In genomic region chr20:51512645-51513044, GRCh38 we compare ENCODE assay signal across 16 cellular contexts. TPM values are rescaled to one million over a fixed set of nuclear protein-coding genes. Genes with fewer than 3 reads are reported as not detected.
A peak's percentile ranks its signal among the peaks of the same experiment; 100 is the strongest.
DNase-seq lines count a peak whose midpoint lies in the region; ATAC-seq and TF ChIP-seq lines count a peak whose summit lies in the region.
"Had no signal": no experiment of that assay in that cellular context is flagged by ENCODE, and none has a peak within 500 bp of the region (broad histone marks: within the 10 kb centered on the region; RNA-seq: fewer than 3 reads in every experiment).

No MANE protein-coding gene starts in this region.

- peak overlapping the region; percentile 43 for H3K4me3 Mint-ChIP-seq in CD4-positive, alpha-beta T cell
- peak overlapping the region; percentile 42 to 64 for H3K4me3 Mint-ChIP-seq in activated T-cell treated with anti-CD3 and anti-CD28 coated beads, Interleukin-2, amount 50 U/mL, for 72 hours
- H3K4me3 Mint-ChIP-seq: nephron progenitor cell, type B pancreatic cell had no signal

- H3K27ac ChIP-seq in CD4-positive, alpha-beta T cell (ENCODE audit: low read depth, low read length), result peak overlapping the region; percentile 35
- peak overlapping the region; percentile 46 for H3K27ac ChIP-seq in mesodermal cell (ENCODE audit: low read depth, low read length, severe bottlenecking)
- H3K27ac ChIP-seq: lower lobe of right lung had no signal

- intact Hi-C loops in CD4-positive, alpha-beta T cell (cut with DNase I, micrococcal nuclease), result loop anchor here (1.0 to 5.0 kb wide), 3 partner anchors 11 to 45 kb away; no protein-coding TSS in a partner anchor
- intact Hi-C loops in posterior vena cava (cut with DNase I), result loop anchor here in 1 of 2 donors (1.0 kb wide), 1 partner anchor 17 kb away; no protein-coding TSS in a partner anchor

- no peaks in the 10 kb centered on the region for H3K9me3 Mint-ChIP-seq in CD4-positive, alpha-beta T cell
- H3K9me3 Mint-ChIP-seq in activated T-cell treated with anti-CD3 and anti-CD28 coated beads, Interleukin-2, amount 50 U/mL, for 72 hours, result no peaks in the 10 kb centered on the region
- H3K9me3 Mint-ChIP-seq: nephron progenitor cell had no signal

- no peak for DNase-seq in CD4-positive, alpha-beta T cell
- DNase-seq in activated T-cell treated with anti-CD3 and anti-CD28 coated beads, Interleukin-2, amount 50 U/mL, for 72 hours, result no peak
- no peak for DNase-seq in posterior vena cava (ENCODE audit: low spot score)
- DNase-seq in NCI-H526 treated with DMSO at 0.1 percent for 48 hours (lab: John Stamatoyannopoulos, UW), result no peak
- DNase-seq in NCI-H2107 (lab: John Stamatoyannopoulos, UW), result no peak
- DNase-seq in GM10248 (ENCODE audit: extremely low spot score), result no peak
- DNase-seq: amniotic stem cell; effector CD8-positive, alpha-beta T cell; HCEC 1CT; KBM-7; lower lobe of right lung; NCI-H1105 treated with DMSO at 0.1 percent for 48 hours; nephron progenitor cell had no signal

- no peaks in the 10 kb centered on the region for H3K9me3 ChIP-seq in CD4-positive, alpha-beta T cell (ENCODE audit: control insufficient read depth, low read length)
- H3K9me3 ChIP-seq in mesodermal cell (ENCODE audit: control insufficient read depth, low read length), result no peaks in the 10 kb centered on the region
- H3K9me3 ChIP-seq: lower lobe of right lung had no signal

- peak; percentile 85 for ATAC-seq in CD4-positive, alpha-beta T cell (ENCODE audit: poor library complexity)
- peak; percentile 68 for ATAC-seq in GM18511 (IDR thresholded peaks at IDR 0.05; ENCODE audit: unreplicated experiment)
- peak; percentile 88 to 94 for ATAC-seq in activated T-cell treated with anti-CD3 and anti-CD28 coated beads, Interleukin-2, amount 50 U/mL, for 72 hours (replicated peaks in 1 of 2)
- ATAC-seq: lower lobe of right lung had no signal

- H3K4me1 ChIP-seq in mesodermal cell (ENCODE audit: control insufficient read depth, insufficient read depth, low read length, poor library complexity, severe bottlenecking), result peaks cover 14% of the 10 kb centered on the region
- H3K4me1 ChIP-seq: lower lobe of right lung had no signal

- H3K27ac Mint-ChIP-seq in CD4-positive, alpha-beta T cell, result peak overlapping the region; percentile 84
- peak overlapping the region; percentile 43 for H3K27ac Mint-ChIP-seq in activated T-cell treated with anti-CD3 and anti-CD28 coated beads, Interleukin-2, amount 50 U/mL, for 72 hours
- H3K27ac Mint-ChIP-seq: nephron progenitor cell, type B pancreatic cell had no signal

- POLR2A ChIA-PET in CD4-positive, alpha-beta T cell (lab: Charles Lee), result interaction anchor here (0.7 to 7.2 kb wide), 9 partner anchors 12 to 108 kb away, joined by 3 to 87 read pairs (median 4); partner anchors contain the start of gene NFATC2
- POLR2A ChIA-PET in GM10248 (lab: Yijun Ruan, JAX), result no interaction called here

- no peaks in the 10 kb centered on the region for H3K27me3 ChIP-seq in CD4-positive, alpha-beta T cell (ENCODE audit: control insufficient read depth, insufficient read depth, low read length)

- WGBS in mesodermal cell (ENCODE audit: insufficient coverage in 2 of 2), 2 experiments, result 70 to 76% methylated on average over 2 of the region's 2 CpGs

- H3K4me1 Mint-ChIP-seq in CD4-positive, alpha-beta T cell (ENCODE audit: low read depth), result peaks cover 89% of the 10 kb centered on the region
- H3K4me1 Mint-ChIP-seq in activated T-cell treated with anti-CD3 and anti-CD28 coated beads, Interleukin-2, amount 50 U/mL, for 72 hours (ENCODE audit: low read depth), result peaks cover 75% of the 10 kb centered on the region

- CTCF ChIA-PET in CD4-positive, alpha-beta T cell (lab: Charles Lee), result interaction anchor here (1.3 kb wide), 1 partner anchor 15 kb away, joined by 3 read pairs; no protein-coding TSS in a partner anchor
- CTCF ChIA-PET in GM10248 (lab: Yijun Ruan, JAX), result interaction anchor here (0.9 to 2.2 kb wide), 2 partner anchors 12 to 42 kb away, joined by 4 to 10 read pairs; no protein-coding TSS in a partner anchor

- no peak overlapping the region for H3K4me3 ChIP-seq in mesodermal cell (ENCODE audit: extremely low read depth, insufficient read depth, low read length, poor library complexity, severe bottlenecking)
- H3K4me3 ChIP-seq: lower lobe of right lung had no signal

- peaks cover 93% of the 10 kb centered on the region for H3K36me3 Mint-ChIP-seq in CD4-positive, alpha-beta T cell (ENCODE audit: low read depth)
- H3K36me3 Mint-ChIP-seq in activated T-cell treated with anti-CD3 and anti-CD28 coated beads, Interleukin-2, amount 50 U/mL, for 72 hours (ENCODE audit: insufficient read depth in 2 of 2), result peaks cover 25 to 64% of the 10 kb centered on the region in 2 donors

- TF ChIP-seq CTCF in CD4-positive, alpha-beta T cell (IDR thresholded peaks at IDR 0.05), result no peak
- TF ChIP-seq CTCF in GM10248 (IDR thresholded peaks at IDR 0.05; ENCODE audit: control extremely low read depth, extremely low read depth, low read depth, missing control alignments), result no peak

- no peaks in the 10 kb centered on the region for H3K36me3 ChIP-seq in mesodermal cell (ENCODE audit: control insufficient read depth, insufficient read depth, low read length)

- H3K27me3 Mint-ChIP-seq in CD4-positive, alpha-beta T cell, result no peaks in the 10 kb centered on the region
- H3K27me3 Mint-ChIP-seq in activated T-cell treated with anti-CD3 and anti-CD28 coated beads, Interleukin-2, amount 50 U/mL, for 72 hours (ENCODE audit: low read depth), result no peaks in the 10 kb centered on the region
- H3K27me3 Mint-ChIP-seq: type B pancreatic cell had no signal

RNA-seq across cellular contexts. Expression of gene NFATC2, which starts 29.9 kb away (rescaled TPM):
- total RNA-seq in CD4-positive, alpha-beta T cell, result 10 to 100 TPM; 32.5 to 33.2 TPM
- total RNA-seq in activated T-cell treated with anti-CD3 and anti-CD28 coated beads, Interleukin-2, amount 50 U/mL, for 72 hours, result 10 to 100 TPM; 29.4 to 39.9 TPM
- 3.4 TPM for polyA plus RNA-seq in mesodermal cell (2013, experiment 1 of 2)
- 1.9 TPM for polyA plus RNA-seq in mesodermal cell (2013, experiment 2 of 2)
- total RNA-seq in posterior vena cava, result 10 to 100 TPM in 1 of 2 donors, 1 to 10 TPM in 1; 4.4 to 11.8 TPM
